In genomic region chr1:170705981-170706380, GRCh38 we compare ENCODE assay signal across 28 cellular contexts. TPM values are rescaled to one million over a fixed set of nuclear protein-coding genes. Genes with fewer than 3 reads are reported as not detected.
"Had no signal": no experiment of that assay in that cellular context is flagged by ENCODE, and none has a peak within 500 bp of the region (broad histone marks: within the 10 kb centered on the region; RNA-seq: fewer than 3 reads in every experiment).

No MANE protein-coding gene starts in this region.

- H3K4me1 ChIP-seq: body of pancreas, lower lobe of right lung, sigmoid colon, stomach, upper lobe of right lung had no signal

- FAIRE-seq: endothelial cell of umbilical vein, small intestine had no signal

- DNase-seq: activated CD4-positive, alpha-beta T cell treated with anti-CD3 and anti-CD28 coated beads for 4 hours; activated CD4-positive, alpha-beta T cell treated with anti-CD3 and anti-CD28 coated beads, Interleukin-2, amount 50 U/mL, for 4 hours; activated naive CD4-positive, alpha-beta T cell; activated T-cell treated with anti-CD3 and anti-CD28 coated beads for 4 hours; activated T-cell treated with anti-CD3 and anti-CD28 coated beads, Interleukin-2, amount 50 U/mL, for 72 hours; body of pancreas; cerebellar nuclear complex; cortex of kidney; foreskin fibroblast; heart left ventricle; kidney glomerular epithelial cell; lower lobe of right lung; mesenchymal stem cell; natural killer cell; sigmoid colon; small intestine; stimulated activated CD4-positive, alpha-beta T cell treated with anti-CD3 and anti-CD28 coated beads, Interleukin-1b, Interleukin-23, amount 100 ng/mL, for 48 hours; stimulated activated naive B cell treated with anti-CD40 and anti-IgM and Interleukin-4, amounts not matched to agents 10 μg/mL and 1 μg/mL and 100 μg/mL, for 72 hours; stomach; tibial artery; upper lobe of right lung had no signal

- H3K4me1 Mint-ChIP-seq: natural killer cell; stimulated activated naive B cell treated with anti-CD40 and anti-IgM and Interleukin-4, amounts not matched to agents 10 μg/mL and 1 μg/mL and 100 μg/mL, for 72 hours had no signal

- H3K4me3 ChIP-seq: body of pancreas, cardiac muscle cell, heart left ventricle, lower lobe of right lung, sigmoid colon, stomach, tibial artery, upper lobe of right lung had no signal

- ATAC-seq: activated naive CD4-positive, alpha-beta T cell treated with anti-CD3 and anti-CD28 coated beads, Interleukin-2, amount 50 U/mL, for 72 hours; activated T-cell treated with anti-CD3 and anti-CD28 coated beads, Interleukin-2, amount 50 U/mL, for 72 hours; body of pancreas; heart left ventricle; left lobe of liver; lower lobe of right lung; natural killer cell; stimulated activated naive B cell treated with anti-CD40 and anti-IgM and Interleukin-4, amounts not matched to agents 10 μg/mL and 1 μg/mL and 100 μg/mL, for 72 hours; upper lobe of right lung had no signal

- H3K9me3 Mint-ChIP-seq: activated naive CD4-positive, alpha-beta T cell treated with anti-CD3 and anti-CD28 coated beads, Interleukin-2, amount 50 U/mL, for 72 hours; activated T-cell treated with anti-CD3 and anti-CD28 coated beads, Interleukin-2, amount 50 U/mL, for 72 hours; natural killer cell; stimulated activated naive B cell treated with anti-CD40 and anti-IgM and Interleukin-4, amounts not matched to agents 10 μg/mL and 1 μg/mL and 100 μg/mL, for 72 hours had no signal

- H3K36me3 Mint-ChIP-seq: activated naive CD4-positive, alpha-beta T cell treated with anti-CD3 and anti-CD28 coated beads, Interleukin-2, amount 50 U/mL, for 72 hours; natural killer cell; stimulated activated naive B cell treated with anti-CD40 and anti-IgM and Interleukin-4, amounts not matched to agents 10 μg/mL and 1 μg/mL and 100 μg/mL, for 72 hours had no signal

- H3K36me3 ChIP-seq: cardiac muscle cell, heart left ventricle, lower lobe of right lung, sigmoid colon, stomach, tibial artery, upper lobe of right lung had no signal

- H3K27me3 ChIP-seq: body of pancreas, cardiac muscle cell, heart left ventricle, sigmoid colon, stomach, tibial artery, upper lobe of right lung had no signal

- H3K27ac ChIP-seq: body of pancreas, cardiac muscle cell, lower lobe of right lung, sigmoid colon, stomach, upper lobe of right lung had no signal

- H3K27ac Mint-ChIP-seq: activated naive CD4-positive, alpha-beta T cell treated with anti-CD3 and anti-CD28 coated beads, Interleukin-2, amount 50 U/mL, for 72 hours; activated T-cell treated with anti-CD3 and anti-CD28 coated beads, Interleukin-2, amount 50 U/mL, for 72 hours; natural killer cell; progenitor cell of endocrine pancreas; stimulated activated naive B cell treated with anti-CD40 and anti-IgM and Interleukin-4, amounts not matched to agents 10 μg/mL and 1 μg/mL and 100 μg/mL, for 72 hours had no signal

- H3K9me3 ChIP-seq: body of pancreas, heart left ventricle, lower lobe of right lung, sigmoid colon, stomach, tibial artery, upper lobe of right lung had no signal

- H3K4me3 Mint-ChIP-seq: activated T-cell treated with anti-CD3 and anti-CD28 coated beads, Interleukin-2, amount 50 U/mL, for 72 hours; natural killer cell; stimulated activated naive B cell treated with anti-CD40 and anti-IgM and Interleukin-4, amounts not matched to agents 10 μg/mL and 1 μg/mL and 100 μg/mL, for 72 hours had no signal

RNA-seq across cellular contexts. Expression of gene PRRX1, which starts 42.0 kb away (rescaled TPM):
- total RNA-seq: activated naive CD4-positive, alpha-beta T cell treated with anti-CD3 and anti-CD28 coated beads, Interleukin-2, amount 50 U/mL, for 72 hours; activated T-cell treated with anti-CD3 and anti-CD28 coated beads, Interleukin-2, amount 50 U/mL, for 72 hours; endothelial cell of umbilical vein; mononuclear cell; natural killer cell; T-helper 1 cell treated with Interleukin-12 subunit alpha and Interleukin-12 subunit beta and Interleukin-4 antibody, amounts not matched to agents 30 ng/mL and 1 ng/mL, for 36 hours had no signal
